8 cellular contexts compared by ENCODE assay signal in the genomic region with DNA sequence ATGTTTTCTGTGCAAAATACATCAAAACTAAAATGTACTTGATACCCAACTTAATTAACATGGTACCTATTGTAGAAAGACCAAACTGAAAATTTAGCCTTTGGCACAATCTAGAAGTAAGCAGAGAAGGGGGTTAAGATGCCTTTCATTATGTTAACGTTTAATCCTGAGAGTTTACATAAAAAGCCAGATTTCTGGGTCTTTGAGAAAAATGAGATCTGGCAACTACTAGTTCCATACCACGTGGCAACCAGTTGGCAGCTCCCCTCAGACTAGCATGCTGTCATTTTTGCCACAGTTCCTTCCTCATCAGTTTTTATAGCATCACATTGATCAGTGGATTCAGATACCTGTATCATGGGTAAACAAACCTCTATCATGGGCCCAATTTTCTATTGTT. TPM values are rescaled to one million over a fixed set of nuclear protein-coding genes. Genes with fewer than 3 reads are reported as not detected.
A peak's percentile ranks its signal among the peaks of the same experiment; 100 is the strongest.
DNase-seq lines count a peak whose midpoint lies in the region; TF ChIP-seq lines count a peak whose summit lies in the region.

No MANE protein-coding gene starts in this region.

- H3K9me3 ChIP-seq in NT2/D1 (ENCODE audit: insufficient read depth, low read length) (no peaks in the 10 kb centered on the region), osteoblast (ENCODE audit: low read depth, low read length) (no peaks in the 10 kb centered on the region)

- no peak overlapping the region for H3K27ac Mint-ChIP-seq in T-helper 1 cell treated with Interleukin-12 subunit alpha and Interleukin-12 subunit beta and Interleukin-4 antibody, amounts not matched to agents 30 μg/mL and 1 μg/mL, for 36 hours

- H3K9ac ChIP-seq in NT2/D1 (ENCODE audit: insufficient read length, low read depth): peak overlapping the region; percentile 99

- H4K20me1 ChIP-seq in osteoblast (ENCODE audit: insufficient read depth, low read length): peaks cover 16% of the 10 kb centered on the region

- H3K27me3 ChIP-seq in NT2/D1 (ENCODE audit: insufficient read depth, insufficient read length) (no peaks in the 10 kb centered on the region), osteoblast (ENCODE audit: insufficient read depth, low read length) (no peaks in the 10 kb centered on the region)

- H2AFZ ChIP-seq in osteoblast (ENCODE audit: low read length): no peak overlapping the region

- H3K4me1 ChIP-seq in NT2/D1 (ENCODE audit: insufficient read depth, insufficient read length) (no peaks in the 10 kb centered on the region), osteoblast (ENCODE audit: insufficient read depth, low read length) (peaks cover 14% of the 10 kb centered on the region)

- H3K36me3 Mint-ChIP-seq in T-helper 1 cell treated with Interleukin-12 subunit alpha and Interleukin-12 subunit beta and Interleukin-4 antibody, amounts not matched to agents 30 μg/mL and 1 μg/mL, for 36 hours (ENCODE audit: low read depth): peaks cover 12% of the 10 kb centered on the region

- H3K27me3 Mint-ChIP-seq in T-helper 1 cell treated with Interleukin-12 subunit alpha and Interleukin-12 subunit beta and Interleukin-4 antibody, amounts not matched to agents 30 μg/mL and 1 μg/mL, for 36 hours (ENCODE audit: low read depth): no peaks in the 10 kb centered on the region

- H3K79me2 ChIP-seq in osteoblast (ENCODE audit: insufficient read depth, low read length): peaks cover 89% of the 10 kb centered on the region

- H3K9me3 Mint-ChIP-seq in T-helper 1 cell treated with Interleukin-12 subunit alpha and Interleukin-12 subunit beta and Interleukin-4 antibody, amounts not matched to agents 30 μg/mL and 1 μg/mL, for 36 hours: no peaks in the 10 kb centered on the region

- H3K36me3 ChIP-seq in NT2/D1 (ENCODE audit: insufficient read depth, insufficient read length, low read length) (peaks cover 21% of the 10 kb centered on the region), osteoblast (ENCODE audit: insufficient read depth, low read length) (no peaks in the 10 kb centered on the region)

- no peak for DNase-seq in T-helper 1 cell
- no peak for DNase-seq in NT2/D1 (ENCODE audit: low read depth, low spot score)
- peak; percentile 22 to 39 for DNase-seq in dermis microvascular lymphatic vessel endothelial cell (ENCODE audit: low read depth in 2 of 2)
- DNase-seq in osteoblast (ENCODE audit: insufficient read length, low spot score, missing footprints): peak; percentile 69
- no peak for DNase-seq in NCI-H2227 (lab: John Stamatoyannopoulos, UW; ENCODE audit: unreplicated experiment)
- no peak for DNase-seq in retina
- DNase-seq in iPS-NIHi11 (ENCODE audit: low spot score): no peak

- peak overlapping the region; percentile 100 for H3K4me3 Mint-ChIP-seq in T-helper 1 cell treated with Interleukin-12 subunit alpha and Interleukin-12 subunit beta and Interleukin-4 antibody, amounts not matched to agents 30 μg/mL and 1 μg/mL, for 36 hours

- no peak for TF ChIP-seq CTCF in osteoblast (IDR thresholded peaks at IDR 0.05; ENCODE audit: extremely low read depth, low read depth, low read length)

- peak overlapping the region; percentile 97 for H3K4me3 ChIP-seq in NT2/D1 (ENCODE audit: insufficient read length, low read depth)
- H3K4me3 ChIP-seq in osteoblast (ENCODE audit: insufficient read depth, low read length): peak overlapping the region; percentile 94

- H3K4me1 Mint-ChIP-seq in T-helper 1 cell treated with Interleukin-12 subunit alpha and Interleukin-12 subunit beta and Interleukin-4 antibody, amounts not matched to agents 30 μg/mL and 1 μg/mL, for 36 hours (ENCODE audit: low read depth): peaks cover 53% of the 10 kb centered on the region

- peak overlapping the region; percentile 96 for H3K27ac ChIP-seq in osteoblast (ENCODE audit: low read depth, low read length)

- peak overlapping the region; percentile 84 for H3K4me2 ChIP-seq in osteoblast (ENCODE audit: insufficient read depth, low read length)

RNA-seq across cellular contexts. Expression of gene RO60, which starts 1.5 kb away (rescaled TPM):
- total RNA-seq in dermis microvascular lymphatic vessel endothelial cell: 147 and 168 TPM in 2 replicates
- 132 and 138 TPM in 2 replicates for total RNA-seq in osteoblast

RNA-seq across cellular contexts. Expression of gene UCHL5, which starts 1.8 kb away (rescaled TPM):
- total RNA-seq in dermis microvascular lymphatic vessel endothelial cell (13.8 and 14.5 TPM in 2 replicates), osteoblast (28.0 and 34.4 TPM in 2 replicates)

RNA-seq across cellular contexts. Expression of gene GLRX2, which starts 44.3 kb away (rescaled TPM):
- 2.3 and 8.6 TPM in 2 replicates for total RNA-seq in dermis microvascular lymphatic vessel endothelial cell
- 9.4 and 10.9 TPM in 2 replicates for total RNA-seq in osteoblast

Comparison
In these comparisons a context has a peak if more than half of its experiments do, and no peak if none do; other contexts are left out.
1. DNase-seq: peak in dermis microvascular lymphatic vessel endothelial cell (2 of 2) and osteoblast (single experiment); none in T-helper 1 cell (0 of 5), NT2/D1 (single experiment), NCI-H2227 (single experiment), retina (single experiment) and iPS-NIHi11 (single experiment).